Comparison of ENCODE assay signal across 11 cellular contexts in the genomic region with DNA sequence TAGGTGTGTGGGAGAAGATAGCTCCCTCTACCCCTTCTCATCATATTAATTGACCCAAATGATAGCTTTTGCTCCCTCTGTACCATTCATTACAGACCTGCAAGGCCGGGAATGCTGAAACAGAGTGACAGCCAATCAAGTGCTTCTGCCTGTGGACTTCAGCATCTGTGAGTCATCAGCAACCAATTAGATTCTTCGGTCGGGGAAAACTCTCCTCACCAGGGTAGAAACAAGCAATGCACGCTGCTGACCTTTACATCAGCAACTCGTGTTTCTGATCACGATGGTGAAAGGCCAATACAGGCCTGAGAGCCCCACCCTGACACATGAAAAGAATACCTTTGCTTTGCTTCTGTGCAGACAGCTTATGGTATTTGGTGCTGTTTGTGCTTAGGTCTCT.
DNase-seq lines count a peak whose midpoint lies in the region; ATAC-seq, FAIRE-seq and TF ChIP-seq lines count a peak whose summit lies in the region.
"Had no signal": no experiment of that assay in that cellular context is flagged by ENCODE, and none has a peak within 500 bp of the region (broad histone marks: within the 10 kb centered on the region; RNA-seq: fewer than 3 reads in every experiment).

No MANE protein-coding gene starts in this region.

- DNase-seq in NCI-H82 (lab: John Stamatoyannopoulos, UW) = peak; percentile 25
- DNase-seq in NCI-H82 treated with DMSO at 0.1 percent for 48 hours (lab: John Stamatoyannopoulos, UW; ENCODE audit: unreplicated experiment) = no peak
- DNase-seq in astrocyte (ENCODE audit: low read depth) = peak; percentile 48
- DNase-seq in left colon = peak; percentile 5 to 26
- no peak for DNase-seq in tibial artery
- DNase-seq in esophagus squamous epithelium (lab: John Stamatoyannopoulos, UW) = no peak
- DNase-seq in GM13976 (ENCODE audit: low spot score) = no peak
- DNase-seq: Kasumi-1 had no signal

- H2AFZ ChIP-seq in astrocyte (ENCODE audit: low read depth, low read length) = no peak overlapping the region

- no peaks in the 10 kb centered on the region for H3K79me2 ChIP-seq in astrocyte (ENCODE audit: insufficient read depth, low read length)

- no peaks in the 10 kb centered on the region for H3K36me3 Mint-ChIP-seq in astrocyte (ENCODE audit: low read depth, unreplicated experiment)

- no peak overlapping the region for H3K4me3 ChIP-seq in astrocyte (ENCODE audit: insufficient read depth, low read depth, low read length)
- H3K4me3 ChIP-seq in tibial artery = no peak overlapping the region
- H3K4me3 ChIP-seq in esophagus squamous epithelium = no peak overlapping the region
- H3K4me3 ChIP-seq: SK-N-MC had no signal

- no peaks in the 10 kb centered on the region for H3K4me1 ChIP-seq in astrocyte (ENCODE audit: insufficient read depth, low read length)
- peaks cover 0 to 17% (median 0%) of the 10 kb centered on the region in 4 donors for H3K4me1 ChIP-seq in tibial artery
- H3K4me1 ChIP-seq in esophagus squamous epithelium = no peaks in the 10 kb centered on the region

- in situ Hi-C loops in GM13976 (cut with MboI; ENCODE audit: low sequenced_read_pairs, unreplicated experiment) = no loop called here

- H3K27ac Mint-ChIP-seq in astrocyte (ENCODE audit: unreplicated experiment) = no peak overlapping the region

- intact Hi-C loops in left colon (cut with DNase I, micrococcal nuclease) (no loop called here), tibial artery (cut with DNase I; ENCODE audit: low total_unique reads) (no loop called here), esophagus squamous epithelium (cut with DNase I) (no loop called here)

- H3K27me3 ChIP-seq in astrocyte (ENCODE audit: insufficient read depth, low read length) (no peaks in the 10 kb centered on the region), tibial artery (no peaks in the 10 kb centered on the region), esophagus squamous epithelium (no peaks in the 10 kb centered on the region)

- H3K9me3 ChIP-seq in astrocyte (ENCODE audit: insufficient read depth, low read depth, low read length) (no peaks in the 10 kb centered on the region), tibial artery (no peaks in the 10 kb centered on the region), esophagus squamous epithelium (no peaks in the 10 kb centered on the region)

- H3K27me3 Mint-ChIP-seq in astrocyte (ENCODE audit: low read depth, unreplicated experiment) = no peaks in the 10 kb centered on the region

- FAIRE-seq in astrocyte (lab: Jason Lieb, UNC) = peak; percentile 97

- H3K36me3 ChIP-seq in astrocyte (ENCODE audit: insufficient read depth, low read length) (no peaks in the 10 kb centered on the region), tibial artery (no peaks in the 10 kb centered on the region), esophagus squamous epithelium (no peaks in the 10 kb centered on the region)

- no peak overlapping the region for H3K9ac ChIP-seq in astrocyte (ENCODE audit: low read length)

- 35 to 67% methylated on average over 2 to 4 of the region's 6 CpGs for WGBS in esophagus squamous epithelium, 2 donors

- ATAC-seq in left colon = peak; percentile 93
- no peak for ATAC-seq in GM21515 (IDR thresholded peaks at IDR 0.05; ENCODE audit: unreplicated experiment)

- peak overlapping the region; percentile 8 for H3K4me2 ChIP-seq in astrocyte (ENCODE audit: low read length)

- peaks cover 6% of the 10 kb centered on the region for H3K9me3 Mint-ChIP-seq in astrocyte (ENCODE audit: unreplicated experiment)

- no peak for TF ChIP-seq POLR2A in esophagus squamous epithelium (IDR thresholded peaks at IDR 0.05)

- peaks cover 4% of the 10 kb centered on the region for H3K4me1 Mint-ChIP-seq in astrocyte (ENCODE audit: low read depth, unreplicated experiment)

- no peak overlapping the region for H3K4me3 Mint-ChIP-seq in astrocyte (ENCODE audit: unreplicated experiment)

- TF ChIP-seq CTCF in astrocyte (IDR thresholded peaks at IDR 0.05; ENCODE audit: insufficient read depth, low read depth, low read length) (no peak), tibial artery (IDR thresholded peaks at IDR 0.05) (no peak), esophagus squamous epithelium (IDR thresholded peaks at IDR 0.05) (no peak), GM13976 (IDR thresholded peaks at IDR 0.05; ENCODE audit: borderline replicate concordance, control extremely low read depth, extremely low read depth, insufficient read depth, missing control alignments) (no peak)

- H3K27ac ChIP-seq in astrocyte (ENCODE audit: low read depth, low read length) (no peak overlapping the region), tibial artery (peak overlapping the region; percentile 55), esophagus squamous epithelium (no peak overlapping the region)
- H3K27ac ChIP-seq: dorsolateral prefrontal cortex, SK-N-MC had no signal

- no peaks in the 10 kb centered on the region for H4K20me1 ChIP-seq in astrocyte (ENCODE audit: insufficient read depth, low read length)

Comparison
In these comparisons a context has a peak if more than half of its experiments do, and no peak if none do; other contexts are left out.
1. DNase-seq: peak in NCI-H82 (single experiment), astrocyte (single experiment) and left colon (2 of 2); none in NCI-H82 treated with DMSO at 0.1 percent for 48 hours (single experiment), tibial artery (0 of 2), esophagus squamous epithelium (single experiment) and GM13976 (single experiment).
2. H3K27ac ChIP-seq: peak in tibial artery (2 of 2); none in astrocyte (single experiment) and esophagus squamous epithelium (0 of 4).